ENCODE assay signal across 7 cellular contexts in genomic region chr10:50503156-50503555, GRCh38.
A peak's percentile ranks its signal among the peaks of the same experiment; 100 is the strongest.
DNase-seq lines count a peak whose midpoint lies in the region; ATAC-seq, FAIRE-seq and TF ChIP-seq lines count a peak whose summit lies in the region.
"Not testable (repeated sequence)": the region's sequence is repeated elsewhere in the genome, so short reads cannot be mapped to it uniquely, and the experiment has no call there.

No MANE protein-coding gene starts in this region.

- H4K20me1 ChIP-seq in KMS-11 (ENCODE audit: insufficient read depth); mammary epithelial cell (ENCODE audit: insufficient read depth, low read length); HepG2 (ENCODE audit: insufficient read depth, low read length): not testable (repeated sequence)

- H3K36me3 Mint-ChIP-seq in activated CD8-positive, alpha-beta T cell treated with anti-CD3 and anti-CD28 coated beads for 36 hours (ENCODE audit: low read depth); endodermal cell (ENCODE audit: low read depth): not testable (repeated sequence)

- H3K9me3 Mint-ChIP-seq in activated CD8-positive, alpha-beta T cell treated with anti-CD3 and anti-CD28 coated beads for 36 hours; endodermal cell: not testable (repeated sequence)

- H4K12ac ChIP-seq in trophoblast cell (ENCODE audit: low read depth, low read length), result not testable (repeated sequence)

- not testable (repeated sequence) for TF ChIP-seq RAD21 in HepG2 (CRISPR knock-in tag; IDR thresholded peaks at IDR 0.05)

- not testable (repeated sequence) for H2AK5ac ChIP-seq in trophoblast cell (ENCODE audit: low read length)

- not testable (repeated sequence) for H2BK120ac ChIP-seq in trophoblast cell (ENCODE audit: insufficient read depth, low read length, poor library complexity)

- dilution Hi-C loops in mammary epithelial cell (cut with HindIII; ENCODE audit: low sequenced_read_pairs), result not testable (repeated sequence)

- H3K9ac ChIP-seq in KMS-11; mammary epithelial cell (ENCODE audit: insufficient read depth, low read length); endodermal cell (ENCODE audit: extremely low read depth, low read length, poor library complexity, severe bottlenecking); HepG2 (ENCODE audit: insufficient read depth, low read depth, low read length); trophoblast cell (ENCODE audit: low read length): not testable (repeated sequence)

- not testable (repeated sequence) for H3K36me3 ChIP-seq in KMS-11 (ENCODE audit: insufficient read depth); mammary epithelial cell (ENCODE audit: insufficient read depth, low read length); endodermal cell (ENCODE audit: control insufficient read depth, insufficient read depth, low read length); HepG2 (replicated peaks in 1 of 2; ENCODE audit: control insufficient read depth in 1 of 2, insufficient read depth in 2 of 2, low read length in 2 of 2); trophoblast cell (ENCODE audit: control insufficient read depth in 1 of 2, insufficient read depth in 2 of 2, low read length in 2 of 2); suprapubic skin

- H3K4me2 ChIP-seq in KMS-11, result peak overlapping the region; percentile 67; the same call in 1 of the 2 replicates
- not testable (repeated sequence) for H3K4me2 ChIP-seq in mammary epithelial cell (ENCODE audit: insufficient read depth, low read depth, low read length); trophoblast cell (ENCODE audit: low read length)
- H3K4me2 ChIP-seq in HepG2 (ENCODE audit: low read depth, low read length), result peak overlapping the region; percentile 20; the same call in 1 of the 2 replicates

- TF ChIP-seq EP300 in HepG2 (IDR thresholded peaks at IDR 0.05; ENCODE audit: low read depth in 2 of 2, low read length in 2 of 2); HepG2 (CRISPR knock-in tag; IDR thresholded peaks at IDR 0.05; ENCODE audit: borderline replicate concordance); suprapubic skin (IDR thresholded peaks at IDR 0.05): not testable (repeated sequence)

- not testable (repeated sequence) for BruUV-seq in mammary epithelial cell (replicated peaks; lab: Mats Ljungman, UMichigan); HepG2 (replicated peaks; lab: Mats Ljungman, UMichigan)

- H4K8ac ChIP-seq in trophoblast cell (ENCODE audit: low read depth, low read length), result not testable (repeated sequence)

- H3K79me2 ChIP-seq in KMS-11 (ENCODE audit: insufficient read depth, low read depth); mammary epithelial cell (ENCODE audit: insufficient read depth, low read length); HepG2 (ENCODE audit: insufficient read depth, low read length); trophoblast cell (ENCODE audit: control insufficient read depth, insufficient read depth, low read length, poor library complexity): not testable (repeated sequence)

- H3K4ac ChIP-seq in trophoblast cell (ENCODE audit: low read depth, low read length), result not testable (repeated sequence)

- in situ Hi-C loops in mammary epithelial cell (cut with MboI; ENCODE audit: low sequenced_read_pairs in 2 of 2); HepG2 (cut with HindIII; ENCODE audit: extremely low pct_ligation_motif_present, low pct_unique_long_range_greater_than_20kb): not testable (repeated sequence)

- not testable (repeated sequence) for TF ChIP-seq CTCF in KMS-11 (conservative IDR thresholded peaks at IDR 0.05; ENCODE audit: low read depth, low read length); activated CD8-positive, alpha-beta T cell treated with anti-CD3 and anti-CD28 coated beads for 36 hours (IDR thresholded peaks at IDR 0.05); mammary epithelial cell (conservative IDR thresholded peaks at IDR 0.05 in 1 of 2, IDR thresholded peaks at IDR 0.05 in 1 of 2; ENCODE audit: extremely low read depth in 1 of 2, insufficient read depth in 1 of 2, low read depth in 1 of 2, low read length in 2 of 2); endodermal cell (conservative IDR thresholded peaks at IDR 0.05); HepG2 (CRISPR knock-in tag; IDR thresholded peaks at IDR 0.05); suprapubic skin (IDR thresholded peaks at IDR 0.05)

- H4K91ac ChIP-seq in trophoblast cell (ENCODE audit: low read depth, low read length), result not testable (repeated sequence)

- H3K18ac ChIP-seq in trophoblast cell (ENCODE audit: low read length), result not testable (repeated sequence)

- H3K4me1 Mint-ChIP-seq in activated CD8-positive, alpha-beta T cell treated with anti-CD3 and anti-CD28 coated beads for 36 hours (ENCODE audit: low read depth), result peaks cover 72% of the 10 kb centered on the region
- H3K4me1 Mint-ChIP-seq in endodermal cell, result peaks cover 41% of the 10 kb centered on the region

- peak overlapping the region; percentile 16 for H3K27ac Mint-ChIP-seq in activated CD8-positive, alpha-beta T cell treated with anti-CD3 and anti-CD28 coated beads for 36 hours
- peak overlapping the region; percentile 52 for H3K27ac Mint-ChIP-seq in endodermal cell

- POLR2A ChIA-PET in activated CD8-positive, alpha-beta T cell treated with anti-CD3 and anti-CD28 coated beads for 36 hours (lab: Charles Lee), result not testable (repeated sequence)
- POLR2A ChIA-PET in HepG2 (lab: Yijun Ruan, JAX), result interaction anchor here (1.5 kb wide), 1 partner anchor 122 kb away, joined by 5 read pairs; no protein-coding TSS in a partner anchor

- H2AFZ ChIP-seq in KMS-11 (ENCODE audit: low read depth); mammary epithelial cell (ENCODE audit: low read depth, low read length); HepG2 (ENCODE audit: low read length); trophoblast cell (ENCODE audit: insufficient read depth, low read length, poor library complexity): not testable (repeated sequence)

- not testable (repeated sequence) for FAIRE-seq in HepG2 (lab: Jason Lieb, UNC)

- ATAC-seq in activated CD8-positive, alpha-beta T cell treated with anti-CD3 and anti-CD28 coated beads for 36 hours, result not testable (repeated sequence)
- ATAC-seq in HepG2, result peak; percentile 25

- intact Hi-C loops in activated CD8-positive, alpha-beta T cell treated with anti-CD3 and anti-CD28 coated beads for 36 hours (cut with micrococcal nuclease); HepG2 (cut with micrococcal nuclease; ENCODE audit: unreplicated experiment): not testable (repeated sequence)
- intact Hi-C loops in mammary epithelial cell (cut with micrococcal nuclease), result loop anchor here (5.0 kb wide), 1 partner anchor 119 kb away; the partner anchor contains the start of gene SGMS1

- not testable (repeated sequence) for H3K14ac ChIP-seq in trophoblast cell (ENCODE audit: low read length)

- not testable (repeated sequence) for H3K27ac ChIP-seq in KMS-11; endodermal cell (ENCODE audit: low read depth, low read length)
- peak overlapping the region; percentile 59 for H3K27ac ChIP-seq in mammary epithelial cell (ENCODE audit: insufficient read depth, low read depth, low read length)
- H3K27ac ChIP-seq in HepG2 (ENCODE audit: extremely low read length, insufficient read depth, low read length), result peak overlapping the region; percentile 48
- peak overlapping the region; percentile 54 for H3K27ac ChIP-seq in trophoblast cell (ENCODE audit: low read depth, low read length)
- peak overlapping the region; percentile 65 for H3K27ac ChIP-seq in suprapubic skin

- WGBS in mammary epithelial cell (ENCODE audit: low coverage, missing lambda C conversion rate), result 97% methylated on average over 4 of the region's 4 CpGs
- WGBS in endodermal cell (ENCODE audit: insufficient coverage in 1 of 2, insufficient read length in 1 of 2), 2 experiments, result 78 to 85% methylated on average over 2 to 4 of the region's 4 CpGs
- 36% methylated on average over 3 of the region's 4 CpGs for WGBS in HepG2 (ENCODE audit: low lambda C conversion rate)
- no CpG with 5 or more reads among the region's 4 CpGs for WGBS in trophoblast cell (ENCODE audit: extremely low coverage, insufficient coverage, insufficient read length)
- 94% methylated on average over 4 of the region's 4 CpGs for WGBS in suprapubic skin

- H3K4me1 ChIP-seq in KMS-11 (ENCODE audit: low read depth, poor library complexity, severe bottlenecking) (peaks cover 59% of the 10 kb centered on the region), mammary epithelial cell (ENCODE audit: insufficient read depth, low read length) (peaks cover 21% of the 10 kb centered on the region), endodermal cell (ENCODE audit: control insufficient read depth, insufficient read depth, low read length) (peaks cover 11% of the 10 kb centered on the region), HepG2 (ENCODE audit: insufficient read depth, low read length) (peaks cover 53% of the 10 kb centered on the region), trophoblast cell (ENCODE audit: control insufficient read depth in 1 of 2, insufficient read depth in 2 of 2, low read length in 2 of 2) (peaks cover 5 to 11% of the 10 kb centered on the region in 2 experiments), suprapubic skin (peaks cover 33% of the 10 kb centered on the region)

- H3K4me3 ChIP-seq in KMS-11 (IDR thresholded peaks at IDR 0.05; ENCODE audit: insufficient read depth, low read depth, low read length); mammary epithelial cell (replicated peaks in 1 of 3; ENCODE audit: insufficient read depth in 1 of 3, low read depth in 2 of 3, low read length in 3 of 3); endodermal cell (ENCODE audit: low read length); HepG2 (replicated peaks in 1 of 3; ENCODE audit: insufficient read depth in 1 of 3, low read depth in 2 of 3, low read length in 3 of 3); trophoblast cell (ENCODE audit: low read depth, low read length); suprapubic skin: not testable (repeated sequence)

- not testable (repeated sequence) for H3K23ac ChIP-seq in trophoblast cell (ENCODE audit: low read length)

- CTCF ChIA-PET in activated CD8-positive, alpha-beta T cell treated with anti-CD3 and anti-CD28 coated beads for 36 hours (lab: Charles Lee), result interaction anchor here (1.7 kb wide), 1 partner anchor 9 kb away, joined by 6 read pairs; no protein-coding TSS in a partner anchor
- CTCF ChIA-PET in mammary epithelial cell (lab: Charles Lee; ENCODE audit: low non-redundant PET); HepG2 (lab: Yijun Ruan, JAX; ENCODE audit: low intra/inter-chr PET ratio, low total read pairs): not testable (repeated sequence)

- not testable (repeated sequence) for H3K9me3 ChIP-seq in mammary epithelial cell (replicated peaks; ENCODE audit: insufficient read depth, low read length); endodermal cell (ENCODE audit: control insufficient read depth, low read length); HepG2 (ENCODE audit: low read length); trophoblast cell (ENCODE audit: insufficient read depth, low read depth, low read length); suprapubic skin

- not testable (repeated sequence) for H2BK12ac ChIP-seq in trophoblast cell (ENCODE audit: low read length)

- DNase-seq in activated CD8-positive, alpha-beta T cell treated with anti-CD3 and anti-CD28 coated beads for 36 hours; mammary epithelial cell; endodermal cell; suprapubic skin (ENCODE audit: low spot score in 2 of 2): not testable (repeated sequence)
- DNase-seq in HepG2 (ENCODE audit: low spot score) (peak; percentile 26), trophoblast cell (peak; percentile 73 to 77)

- H3K4me3 Mint-ChIP-seq in activated CD8-positive, alpha-beta T cell treated with anti-CD3 and anti-CD28 coated beads for 36 hours; endodermal cell: not testable (repeated sequence)

- not testable (repeated sequence) for H2BK5ac ChIP-seq in trophoblast cell (ENCODE audit: low read depth, low read length, poor library complexity)

- H3K27me3 ChIP-seq in KMS-11 (ENCODE audit: insufficient read depth, low read depth); mammary epithelial cell (ENCODE audit: insufficient read depth, low read length); endodermal cell (ENCODE audit: control insufficient read depth, insufficient read depth, low read length, poor library complexity, severe bottlenecking); HepG2 (ENCODE audit: control insufficient read depth in 1 of 2, insufficient read depth in 2 of 2, low read length in 2 of 2); trophoblast cell (ENCODE audit: insufficient read depth, low read length); suprapubic skin: not testable (repeated sequence)

- not testable (repeated sequence) for TF ChIP-seq POLR2A in HepG2 (IDR thresholded peaks at IDR 0.05; ENCODE audit: insufficient read depth in 1 of 2, low read depth in 2 of 2, low read length in 2 of 2); suprapubic skin (IDR thresholded peaks at IDR 0.05)

- not testable (repeated sequence) for H3K79me1 ChIP-seq in trophoblast cell (ENCODE audit: low read length)

- not testable (repeated sequence) for H3K27me3 Mint-ChIP-seq in activated CD8-positive, alpha-beta T cell treated with anti-CD3 and anti-CD28 coated beads for 36 hours; endodermal cell (ENCODE audit: insufficient read depth)
